Comparison of ENCODE assay signal across 1 cellular context in the genomic region with DNA sequence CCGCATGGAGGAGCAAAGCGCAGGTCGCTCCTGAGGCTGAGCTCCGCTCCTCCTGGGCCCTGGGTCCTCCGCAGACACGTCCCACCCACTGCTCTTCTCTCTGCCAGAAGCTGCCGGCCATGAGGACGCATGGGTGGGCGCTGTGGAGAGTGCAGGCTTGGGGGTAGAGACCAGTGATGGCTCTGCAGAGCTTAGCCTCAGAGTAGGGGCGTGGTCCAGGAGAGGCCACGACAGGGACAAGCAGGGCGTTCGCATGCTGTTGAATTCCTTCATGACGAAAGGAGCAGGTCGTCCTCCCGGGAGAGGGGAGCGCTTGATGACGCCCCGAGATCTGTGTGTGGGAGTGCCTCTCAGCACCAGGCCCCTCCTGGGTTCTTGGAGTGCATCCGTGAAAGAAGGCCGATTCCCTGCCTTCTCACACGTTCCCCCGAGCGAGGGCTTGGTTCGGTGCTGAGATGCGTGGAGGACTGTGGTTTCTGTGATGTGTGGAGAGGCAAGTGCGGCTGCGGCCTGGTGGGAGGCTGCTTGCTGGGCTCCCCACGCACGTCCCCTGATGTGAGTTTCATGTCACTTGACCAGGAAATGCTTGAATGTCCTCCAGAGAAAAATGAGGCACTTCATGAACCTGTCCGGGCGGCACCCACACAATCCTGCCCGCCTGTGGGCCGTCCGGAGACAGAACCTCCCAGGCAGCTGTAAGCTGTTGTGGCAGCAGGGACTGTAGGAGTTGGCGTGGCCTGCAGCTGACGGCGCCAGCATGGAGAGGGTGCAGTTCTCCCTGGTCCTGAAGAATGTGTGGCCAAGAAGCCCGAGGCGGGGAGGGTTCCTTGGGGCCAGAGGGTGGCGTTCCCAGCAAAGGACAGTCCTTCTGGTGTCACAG.
TF ChIP-seq lines count a peak whose summit lies in the region.

No MANE protein-coding gene starts in this region.

TF ChIP-seq in IMR-90, 13 proteins besides CTCF, POLR2A, EP300 and RAD21:
- no peak for TF ChIP-seq CHD1 (IDR thresholded peaks at IDR 0.05; ENCODE audit: low read depth, low read length)
- TF ChIP-seq MAFK (IDR thresholded peaks at IDR 0.05; ENCODE audit: low read depth, low read length) = no peak
